8 cellular contexts compared by ENCODE assay signal in the genomic region with DNA sequence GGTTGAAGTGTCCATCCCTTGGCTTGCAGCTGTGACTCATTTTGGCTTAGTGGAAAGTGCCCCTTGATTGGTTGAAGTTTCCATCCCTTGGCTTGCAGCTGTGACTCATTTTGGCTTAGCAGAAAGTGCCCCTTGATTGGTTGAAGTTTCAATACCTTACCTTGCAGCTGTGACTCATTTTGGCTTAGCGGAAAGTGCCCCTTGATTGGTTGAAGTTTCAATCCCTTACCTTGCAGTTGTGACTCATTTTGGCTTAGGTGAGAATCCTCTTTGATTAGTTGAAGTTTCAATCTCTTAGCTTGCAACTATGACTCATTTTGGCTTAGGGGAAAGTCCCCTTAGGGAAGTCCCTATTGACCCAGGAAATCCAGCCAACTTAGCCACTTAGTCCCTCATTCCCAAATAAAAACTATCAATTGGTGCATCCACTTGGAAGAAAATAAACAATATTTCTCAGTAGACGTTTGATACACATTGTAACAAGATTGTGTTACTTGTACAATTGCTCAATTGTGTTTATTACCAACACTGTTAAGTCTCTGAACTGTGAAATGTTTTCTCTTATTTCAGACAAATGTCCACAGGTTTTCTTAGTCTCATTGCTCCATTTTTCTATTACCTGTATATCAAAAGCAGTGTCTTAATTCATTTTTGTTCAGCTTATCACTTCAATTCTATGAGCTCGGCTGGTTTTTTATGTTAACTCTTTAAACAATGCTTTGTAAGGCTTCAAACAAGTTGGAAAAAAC.
A peak's percentile ranks its signal among the peaks of the same experiment; 100 is the strongest.
DNase-seq lines count a peak whose midpoint lies in the region; ATAC-seq, FAIRE-seq and TF ChIP-seq lines count a peak whose summit lies in the region.

No MANE protein-coding gene starts in this region.

- FAIRE-seq in bronchial epithelial cell (lab: Jason Lieb, UNC): no peak

- no peak for TF ChIP-seq CTCF in bronchial epithelial cell (IDR thresholded peaks at IDR 0.05; ENCODE audit: insufficient read depth, low read length, severe bottlenecking)

- H3K27ac ChIP-seq in substantia nigra (ENCODE audit: low read depth, low read length, poor library complexity, severe bottlenecking): no peak overlapping the region

- DNase-seq in DMS53 treated with DMSO at 0.1 percent for 48 hours (lab: John Stamatoyannopoulos, UW; ENCODE audit: unreplicated experiment) (peak; percentile 40), bronchial epithelial cell (ENCODE audit: low read depth) (peak; percentile 71), 8988T (no peak), substantia nigra (lab: John Stamatoyannopoulos, UW) (no peak), GM19240 (ENCODE audit: insufficient read length, low spot score) (no peak), HUDEP-2 (lab: John Stamatoyannopoulos, UW; ENCODE audit: unreplicated experiment in 76 of 76) (no peak)

- H3K36me3 ChIP-seq in bronchial epithelial cell (ENCODE audit: control insufficient read depth, insufficient read depth, low read length): no peaks in the 10 kb centered on the region

- ATAC-seq in GM21367 (IDR thresholded peaks at IDR 0.05; ENCODE audit: unreplicated experiment) (peak; percentile 69), HG03469 (IDR thresholded peaks at IDR 0.05; ENCODE audit: unreplicated experiment) (peak; percentile 80)

- no peak overlapping the region for H3K4me3 ChIP-seq in bronchial epithelial cell (ENCODE audit: low read depth, low read length)

- H3K27me3 ChIP-seq in bronchial epithelial cell (ENCODE audit: control insufficient read depth, insufficient read depth, low read length): no peaks in the 10 kb centered on the region

Comparison
In these comparisons a context has a peak if more than half of its experiments do, and no peak if none do; other contexts are left out.
1. DNase-seq: peak in DMS53 treated with DMSO at 0.1 percent for 48 hours (single experiment) and bronchial epithelial cell (single experiment); none in 8988T (single experiment), substantia nigra (0 of 49), GM19240 (single experiment) and HUDEP-2 (0 of 76).